ENCODE assay signal across 1 cellular context in the genomic region with DNA sequence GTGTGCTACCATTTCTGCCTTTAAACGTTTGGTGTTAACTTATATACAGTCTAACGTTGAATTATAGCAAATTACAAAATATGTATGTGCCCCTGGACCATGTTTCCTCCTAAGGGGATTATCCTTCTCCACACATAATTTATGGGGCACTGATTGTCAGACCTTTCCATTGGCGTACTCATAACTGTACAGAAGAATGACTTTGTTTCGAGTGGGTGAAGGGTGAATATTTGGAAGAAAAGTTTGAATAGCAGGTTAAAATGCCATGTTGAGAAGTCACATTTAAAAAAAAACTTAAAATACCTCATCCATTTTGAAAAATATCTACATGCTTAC.
TF ChIP-seq lines count a peak whose summit lies in the region.

No MANE protein-coding gene starts in this region.

TF ChIP-seq in SK-N-SH treated with all-trans-retinoic acid at 6 μM for 48 hours, 23 proteins besides CTCF, POLR2A, EP300 and RAD21 (continued from another document):
- TF ChIP-seq PATZ1 (CRISPR knock-in tag; IDR thresholded peaks at IDR 0.05; ENCODE audit: borderline replicate concordance) (no peak), BACH2 (CRISPR knock-in tag; IDR thresholded peaks at IDR 0.05; ENCODE audit: borderline replicate concordance) (no peak), ZNF565 (CRISPR knock-in tag; conservative IDR thresholded peaks at IDR 0.05; ENCODE audit: low read depth) (no peak), RARB (CRISPR knock-in tag; IDR thresholded peaks at IDR 0.05) (no peak)
